In genomic region chr16:85390511-85391174, GRCh38 we compare ENCODE assay signal across 9 cellular contexts.
DNase-seq lines count a peak whose midpoint lies in the region; ATAC-seq, FAIRE-seq and TF ChIP-seq lines count a peak whose summit lies in the region.
"Had no signal": no experiment of that assay in that cellular context is flagged by ENCODE, and none has a peak within 500 bp of the region (broad histone marks: within the 10 kb centered on the region; RNA-seq: fewer than 3 reads in every experiment).

No MANE protein-coding gene starts in this region.

- TF ChIP-seq CTCF in A549 (IDR thresholded peaks at IDR 0.05) = no peak
- no peak for TF ChIP-seq CTCF in K562 (IDR thresholded peaks at IDR 0.05 in 2 of 3, conservative IDR thresholded peaks at IDR 0.05 in 1 of 3; ENCODE audit: insufficient read depth in 2 of 3, low read depth in 1 of 3, low read length in 3 of 3)
- TF ChIP-seq CTCF in HepG2 (CRISPR knock-in tag; IDR thresholded peaks at IDR 0.05) = no peak

- no peaks in the 10 kb centered on the region for H3K36me3 ChIP-seq in K562 (ENCODE audit: control insufficient read depth, insufficient read depth, low read length)
- no peaks in the 10 kb centered on the region for H3K36me3 ChIP-seq in HepG2 (replicated peaks in 1 of 2; ENCODE audit: control insufficient read depth in 1 of 2, insufficient read depth in 2 of 2, low read length in 2 of 2)
- H3K36me3 ChIP-seq: neutrophil had no signal

- H2AFZ ChIP-seq in K562 (ENCODE audit: low read depth, low read length) (0 out of 2 replicates have a peak overlapping the region, but pooled peaks have one; percentile 5), HepG2 (ENCODE audit: low read length) (no peak overlapping the region)

- H3K4me1 ChIP-seq in A549 (peaks cover 46% of the 10 kb centered on the region), K562 (replicated peaks in 1 of 2; ENCODE audit: control insufficient read depth in 2 of 2, insufficient read depth in 2 of 2, low read length in 2 of 2) (peaks cover 32 to 73% of the 10 kb centered on the region in 2 experiments), HepG2 (ENCODE audit: insufficient read depth, low read length) (peaks cover 40% of the 10 kb centered on the region)

- H3K27ac ChIP-seq in A549 (peak overlapping the region; percentile 38 to 75; a peak in 4 of 6 replicates), K562 (ENCODE audit: extremely low read depth, low read depth, low read length) (peak overlapping the region; percentile 43; the same call in 1 of the 3 replicates), HepG2 (ENCODE audit: extremely low read length, insufficient read depth, low read length) (no peak overlapping the region)
- H3K27ac ChIP-seq: neutrophil had no signal

- CTCF ChIA-PET in A549 (lab: Yijun Ruan, JAX) = interaction anchor here (0.6 to 10.8 kb wide), 16 partner anchors 9 to 799 kb away, joined by 3 to 113 read pairs (median 4); no protein-coding TSS in a partner anchor
- CTCF ChIA-PET in K562 (lab: Yijun Ruan, JAX; ENCODE audit: low intra/inter-chr PET ratio) = no interaction called here
- CTCF ChIA-PET in HepG2 (lab: Yijun Ruan, JAX; ENCODE audit: low intra/inter-chr PET ratio, low total read pairs) = interaction anchor here (1.0 kb wide), 1 partner anchor 29 kb away, joined by 3 read pairs; no protein-coding TSS in a partner anchor

- intact Hi-C loops in K562 (cut with micrococcal nuclease) (loop anchor here (5.0 kb wide), 1 partner anchor 73 kb away; no protein-coding TSS in a partner anchor), HepG2 (cut with micrococcal nuclease; ENCODE audit: unreplicated experiment) (loop anchor here (10.0 kb wide), 2 partner anchors 224 to 324 kb away; partner anchors contain the start of gene GSE1)

- no peaks in the 10 kb centered on the region for H3K9me1 ChIP-seq in K562 (ENCODE audit: control insufficient read depth, insufficient read depth, low read length)

- peak; percentile 76 to 82 for ATAC-seq in A549
- peak; percentile 90 for ATAC-seq in K562
- peak; percentile 78 for ATAC-seq in HepG2
- ATAC-seq in HG03342 (IDR thresholded peaks at IDR 0.05; ENCODE audit: unreplicated experiment) = no peak
- no peak for ATAC-seq in GM21786 (IDR thresholded peaks at IDR 0.05; ENCODE audit: unreplicated experiment)
- ATAC-seq in GM21360 (IDR thresholded peaks at IDR 0.05; ENCODE audit: unreplicated experiment) = no peak
- ATAC-seq in HG03280 (IDR thresholded peaks at IDR 0.05; ENCODE audit: unreplicated experiment) = no peak

- TF ChIP-seq EP300 in A549 (IDR thresholded peaks at IDR 0.05) = no peak
- peak; percentile 62 for TF ChIP-seq EP300 in K562 (IDR thresholded peaks at IDR 0.05; ENCODE audit: low read length)
- peak in 1 of 2 experiments; percentile 27; a peak in 1 of 4 replicates for TF ChIP-seq EP300 in HepG2 (IDR thresholded peaks at IDR 0.05; ENCODE audit: low read depth in 2 of 2, low read length in 2 of 2)
- TF ChIP-seq EP300 in HepG2 (CRISPR knock-in tag; IDR thresholded peaks at IDR 0.05; ENCODE audit: borderline replicate concordance) = no peak

- H4K20me1 ChIP-seq in K562 (replicated peaks; ENCODE audit: control insufficient read depth, insufficient read depth, low read length) = no peaks in the 10 kb centered on the region; the same call in 1 of the 2 replicates
- H4K20me1 ChIP-seq in HepG2 (ENCODE audit: insufficient read depth, low read length) = peaks cover 11% of the 10 kb centered on the region; the same call in 1 of the 2 replicates

- POLR2A ChIA-PET in A549 (lab: Yijun Ruan, JAX) = interaction anchor here (1.2 kb wide), 1 partner anchor 222 kb away, joined by 4 read pairs; the partner anchor contains the start of gene GSE1
- POLR2A ChIA-PET in K562 (lab: Yijun Ruan, JAX) = interaction anchor here (0.5 to 1.7 kb wide), 7 partner anchors 9 to 84 kb away, joined by 3 to 10 read pairs (median 3); no protein-coding TSS in a partner anchor
- POLR2A ChIA-PET in HepG2 (lab: Yijun Ruan, JAX) = interaction anchor here (0.6 to 1.0 kb wide), 6 partner anchors 32 to 222 kb away, joined by 3 to 5 read pairs (median 3); partner anchors contain the start of gene GSE1

- peak overlapping the region; percentile 69 for H3K4me2 ChIP-seq in A549
- H3K4me2 ChIP-seq in K562 (ENCODE audit: insufficient read depth, low read length) = peak overlapping the region; percentile 48
- peak overlapping the region; percentile 49 for H3K4me2 ChIP-seq in HepG2 (ENCODE audit: low read depth, low read length)

- WGBS in A549 (ENCODE audit: missing lambda C conversion rate) = 6% methylated on average over 17 of the region's 24 CpGs
- WGBS in K562 (ENCODE audit: insufficient coverage, low coverage, missing lambda C conversion rate) = 4% methylated on average over 24 of the region's 24 CpGs
- under 1% methylated on average over 20 of the region's 24 CpGs for WGBS in HepG2 (ENCODE audit: low lambda C conversion rate)

- H3K79me2 ChIP-seq in K562 (ENCODE audit: control insufficient read depth, insufficient read depth, low read length) (no peaks in the 10 kb centered on the region; the same call in 2 of the 3 replicates), HepG2 (ENCODE audit: insufficient read depth, low read length) (no peaks in the 10 kb centered on the region)

- in situ Hi-C loops in K562 (cut with MboI) (no loop called here), HepG2 (cut with HindIII; ENCODE audit: extremely low pct_ligation_motif_present, low pct_unique_long_range_greater_than_20kb) (no loop called here)

- H3K9ac ChIP-seq in K562 (ENCODE audit: insufficient read depth in 1 of 2, low read depth in 2 of 2, low read length in 2 of 2) = peak overlapping the region in 1 of 2 experiments; percentile 80; a peak in 2 of 4 replicates
- H3K9ac ChIP-seq in HepG2 (ENCODE audit: insufficient read depth, low read depth, low read length) = no peak overlapping the region

- no peaks in the 10 kb centered on the region for H3K9me3 ChIP-seq in A549
- no peaks in the 10 kb centered on the region for H3K9me3 ChIP-seq in K562 (replicated peaks; ENCODE audit: control insufficient read depth, insufficient read depth, low read depth, low read length)
- no peaks in the 10 kb centered on the region for H3K9me3 ChIP-seq in HepG2 (ENCODE audit: low read length)
- H3K9me3 ChIP-seq: neutrophil had no signal

- FAIRE-seq in A549 (lab: Jason Lieb, UNC) (no peak), HTR-8/SVneo (lab: Jason Lieb, UNC) (peak; percentile 95), K562 (lab: Jason Lieb, UNC) (peak; percentile 94), HepG2 (lab: Jason Lieb, UNC) (peak; percentile 71)

- H3K4me3 ChIP-seq in A549 (no peak overlapping the region), K562 (no peak overlapping the region), HepG2 (replicated peaks in 1 of 3; ENCODE audit: insufficient read depth in 1 of 3, low read depth in 2 of 3, low read length in 3 of 3) (peak overlapping the region in 1 of 3 experiments; percentile 35; a peak in 1 of 6 replicates)

- H3K27me3 ChIP-seq in K562 (ENCODE audit: control insufficient read depth in 2 of 2, insufficient read depth in 2 of 2, low read length in 2 of 2) = no peaks in the 10 kb centered on the region
- peaks cover 7 to 14% of the 10 kb centered on the region in 2 experiments; a peak in 4 of 5 replicates for H3K27me3 ChIP-seq in HepG2 (ENCODE audit: control insufficient read depth in 1 of 2, insufficient read depth in 2 of 2, low read length in 2 of 2)

- no peak for TF ChIP-seq POLR2A in A549 (IDR thresholded peaks at IDR 0.05; ENCODE audit: low read length)
- no peak for TF ChIP-seq POLR2A in K562 (conservative IDR thresholded peaks at IDR 0.05)
- TF ChIP-seq POLR2A in HepG2 (IDR thresholded peaks at IDR 0.05; ENCODE audit: insufficient read depth in 1 of 2, low read depth in 2 of 2, low read length in 2 of 2) = no peak

- TF ChIP-seq RAD21 in A549 (conservative IDR thresholded peaks at IDR 0.05 in 1 of 2, IDR thresholded peaks at IDR 0.05 in 1 of 2) = no peak
- peak in 1 of 2 experiments; percentile 24; a peak in 1 of 4 replicates for TF ChIP-seq RAD21 in K562 (CRISPR knock-in tag; conservative IDR thresholded peaks at IDR 0.05 in 1 of 2, IDR thresholded peaks at IDR 0.05 in 1 of 2)
- TF ChIP-seq RAD21 in HepG2 (CRISPR knock-in tag; IDR thresholded peaks at IDR 0.05) = no peak

- DNase-seq in A549 (ENCODE audit: low read depth in 1 of 2, low spot score in 1 of 2) (peak; percentile 87 to 90), HTR-8/SVneo (ENCODE audit: insufficient read length, low spot score) (peak; percentile 96), K562 (ENCODE audit: extremely low read depth in 1 of 4, low spot score in 3 of 4) (peak; percentile 90 to 94 (median 90)), HepG2 (ENCODE audit: low spot score) (peak; percentile 90)

- BruUV-seq in K562 (replicated peaks; lab: Mats Ljungman, UMichigan) (no TSS peak), HepG2 (replicated peaks; lab: Mats Ljungman, UMichigan) (no TSS peak)

TF ChIP-seq in A549, 52 proteins besides CTCF, POLR2A, EP300 and RAD21 (continues in another document):
- TF ChIP-seq ZNF302 (CRISPR knock-in tag; IDR thresholded peaks at IDR 0.05) (no peak), GATA3 (IDR thresholded peaks at IDR 0.05; ENCODE audit: borderline replicate concordance) (no peak), TP53 (CRISPR knock-in tag; IDR thresholded peaks at IDR 0.05) (no peak), ZSCAN20 (CRISPR knock-in tag; IDR thresholded peaks at IDR 0.05) (no peak), HOXB13 (CRISPR knock-in tag; IDR thresholded peaks at IDR 0.05; ENCODE audit: low read depth) (no peak), MAFK (IDR thresholded peaks at IDR 0.05; ENCODE audit: partially characterized antibody) (peak; percentile 48), CEBPB (IDR thresholded peaks at IDR 0.05) (no peak)

TF ChIP-seq in K562, 482 proteins besides CTCF, POLR2A, EP300 and RAD21 (continues in another document):
- TF ChIP-seq TCF15 (CRISPR knock-in tag; IDR thresholded peaks at IDR 0.05) = no peak
- no peak for TF ChIP-seq NR4A1 (CRISPR knock-in tag; IDR thresholded peaks at IDR 0.05)
- no peak for TF ChIP-seq NR4A1 (tag; IDR thresholded peaks at IDR 0.05)
- no peak for TF ChIP-seq NFATC3 (IDR thresholded peaks at IDR 0.05)
- TF ChIP-seq TCFL5 (CRISPR knock-in tag; conservative IDR thresholded peaks at IDR 0.05) = no peak
- TF ChIP-seq ETV1 (tag; conservative IDR thresholded peaks at IDR 0.05; ENCODE audit: low read depth) = no peak

TF ChIP-seq in HepG2, 621 proteins besides CTCF, POLR2A, EP300 and RAD21 (continues in another document):
- TF ChIP-seq ZNF570 (CRISPR knock-in tag; IDR thresholded peaks at IDR 0.05; ENCODE audit: borderline replicate concordance) (no peak), TGIF2 (CRISPR knock-in tag; IDR thresholded peaks at IDR 0.05) (no peak), U2AF1 (optimal IDR thresholded peaks at IDR 0.05; ENCODE audit: low read depth, low read length) (no peak), ZNF749 (CRISPR knock-in tag; IDR thresholded peaks at IDR 0.05; ENCODE audit: borderline replicate concordance) (no peak), SMAD9 (CRISPR knock-in tag; IDR thresholded peaks at IDR 0.05) (no peak), ARID2 (CRISPR knock-in tag; IDR thresholded peaks at IDR 0.05; ENCODE audit: borderline replicate concordance) (no peak)

Comparison
In these comparisons a context has a peak if more than half of its experiments do, and no peak if none do; other contexts are left out.
1. ATAC-seq: peak in A549 (2 of 2), K562 (single experiment) and HepG2 (single experiment); none in HG03342 (single experiment), GM21786 (single experiment), GM21360 (single experiment) and HG03280 (single experiment).
2. Peak in every context shown above with its lines, with median percentiles within 50 percentile points of each other: DNase-seq and H3K4me2 ChIP-seq.